Comparison of ENCODE assay signal across 4 cellular contexts in the genomic region with DNA sequence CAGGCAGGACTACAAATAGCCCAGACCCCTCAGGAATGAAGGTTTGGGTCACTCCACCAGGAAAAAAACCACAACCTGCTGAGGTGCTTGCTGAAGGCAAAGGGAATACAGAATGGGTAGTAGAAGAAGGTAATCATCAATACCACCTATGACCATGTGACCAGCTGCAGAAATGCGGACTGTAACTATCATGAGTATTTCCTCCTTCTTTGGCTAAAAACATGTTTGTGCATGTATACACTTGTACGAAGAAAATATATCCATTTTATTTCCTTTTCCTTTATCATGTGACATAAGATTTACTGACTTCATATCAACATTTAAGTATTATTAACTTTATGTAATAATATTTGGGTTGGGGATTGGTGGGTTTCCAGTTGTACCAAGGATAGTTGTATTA. TPM values are rescaled to one million over a fixed set of nuclear protein-coding genes. Genes with fewer than 3 reads are reported as not detected.
"Had no signal": no experiment of that assay in that cellular context is flagged by ENCODE, and none has a peak within 500 bp of the region (broad histone marks: within the 10 kb centered on the region; RNA-seq: fewer than 3 reads in every experiment).

No MANE protein-coding gene starts in this region.

RNA-seq across cellular contexts. Expression of gene TINAGL1, which starts 58.3 kb away (rescaled TPM):
- total RNA-seq: natural killer cell; natural killer cell treated with Interleukin-12 subunit alpha and Interleukin-12 subunit beta and Interleukin-15 and Interleukin-18, amount 100 ng/mL, for 72 hours; neural crest cell had no signal
- polyA plus RNA-seq: neural cell had no signal
